In genomic region chr12:56286044-56286830, GRCh38 we compare ENCODE assay signal across 1 cellular context.
TF ChIP-seq lines count a peak whose summit lies in the region.

No MANE protein-coding gene starts in this region.

TF ChIP-seq in GM12878, 131 proteins besides CTCF, POLR2A, EP300 and RAD21:
- TF ChIP-seq NKRF (conservative IDR thresholded peaks at IDR 0.05) = no peak
- no peak for TF ChIP-seq CBX3 (IDR thresholded peaks at IDR 0.05; ENCODE audit: borderline replicate concordance, low read depth)
- no peak for TF ChIP-seq NFYA (IDR thresholded peaks at IDR 0.05; ENCODE audit: borderline replicate concordance, low read depth, low read length)
- no peak for TF ChIP-seq ZNF24 (IDR thresholded peaks at IDR 0.05)
- TF ChIP-seq CEBPZ (IDR thresholded peaks at IDR 0.05; ENCODE audit: low read depth, low read length) = no peak
- TF ChIP-seq NR2F1 (conservative IDR thresholded peaks at IDR 0.05) = no peak
- no peak for TF ChIP-seq CHD4 (IDR thresholded peaks at IDR 0.05)
- no peak for TF ChIP-seq RBBP5 (conservative IDR thresholded peaks at IDR 0.05)
- TF ChIP-seq SKIL (IDR thresholded peaks at IDR 0.05; ENCODE audit: low read depth, poor library complexity, severe bottlenecking) = no peak
- TF ChIP-seq YY1 (IDR thresholded peaks at IDR 0.05; ENCODE audit: low read depth, low read length) = no peak
- TF ChIP-seq MXI1 (IDR thresholded peaks at IDR 0.05; ENCODE audit: low read depth, low read length) = no peak
- no peak for TF ChIP-seq NRF1 (conservative IDR thresholded peaks at IDR 0.05; ENCODE audit: low read depth, low read length)
- no peak for TF ChIP-seq SUZ12 (IDR thresholded peaks at IDR 0.05; ENCODE audit: unreplicated experiment)
- TF ChIP-seq ZNF622 (IDR thresholded peaks at IDR 0.05) = no peak
- TF ChIP-seq IKZF1 (conservative IDR thresholded peaks at IDR 0.05) = no peak
- TF ChIP-seq ZBED1 (IDR thresholded peaks at IDR 0.05; ENCODE audit: borderline replicate concordance) = no peak
- TF ChIP-seq SMAD5 (IDR thresholded peaks at IDR 0.05; ENCODE audit: low read depth) = no peak
